24 cellular contexts compared by ENCODE assay signal in genomic region chr1:29852248-29852647, GRCh38.
"Had no signal": no experiment of that assay in that cellular context is flagged by ENCODE, and none has a peak within 500 bp of the region (broad histone marks: within the 10 kb centered on the region; RNA-seq: fewer than 3 reads in every experiment).

No MANE protein-coding gene starts in this region.

- H3K4me1 Mint-ChIP-seq: activated naive CD4-positive, alpha-beta T cell treated with anti-CD3 and anti-CD28 coated beads, Interleukin-2, amount 50 U/mL, for 24 hours; T-cell had no signal

- H3K4me3 Mint-ChIP-seq: activated CD8-positive, alpha-beta T cell treated with anti-CD3 and anti-CD28 coated beads for 36 hours; activated naive CD4-positive, alpha-beta T cell treated with anti-CD3 and anti-CD28 coated beads, Interleukin-2, amount 50 U/mL, for 24 hours; activated T-cell treated with anti-CD3 and anti-CD28 coated beads, Interleukin-2, amount 50 U/mL, for 24 hours; activated T-helper 1 cell treated with anti-CD3 and anti-CD28 coated beads, Interleukin-12 subunit alpha, Interleukin-12 subunit beta, Interleukin-2, Interleukin-4 antibody, amounts not matched to agents 30 ng/mL and 10 ng/mL and 1 ng/mL, durations not matched to agents 14 hours and 24 hours and 36 hours; central memory CD8-positive, alpha-beta T cell; T-cell had no signal

- H3K27ac Mint-ChIP-seq: activated CD8-positive, alpha-beta T cell treated with anti-CD3 and anti-CD28 coated beads for 36 hours; activated naive CD4-positive, alpha-beta T cell treated with anti-CD3 and anti-CD28 coated beads, Interleukin-2, amount 50 U/mL, for 24 hours; activated T-cell treated with anti-CD3 and anti-CD28 coated beads, Interleukin-2, amount 50 U/mL, for 24 hours; activated T-helper 1 cell treated with anti-CD3 and anti-CD28 coated beads, Interleukin-12 subunit alpha, Interleukin-12 subunit beta, Interleukin-2, Interleukin-4 antibody, amounts not matched to agents 30 ng/mL and 10 ng/mL and 1 ng/mL, durations not matched to agents 14 hours and 24 hours and 36 hours; T-cell had no signal

- H3K9me3 Mint-ChIP-seq: activated CD8-positive, alpha-beta T cell treated with anti-CD3 and anti-CD28 coated beads for 36 hours; activated naive CD4-positive, alpha-beta T cell treated with anti-CD3 and anti-CD28 coated beads, Interleukin-2, amount 50 U/mL, for 24 hours; activated T-cell treated with anti-CD3 and anti-CD28 coated beads, Interleukin-2, amount 50 U/mL, for 24 hours; activated T-helper 1 cell treated with anti-CD3 and anti-CD28 coated beads, Interleukin-12 subunit alpha, Interleukin-12 subunit beta, Interleukin-2, Interleukin-4 antibody, amounts not matched to agents 30 ng/mL and 10 ng/mL and 1 ng/mL, durations not matched to agents 14 hours and 24 hours and 36 hours; central memory CD8-positive, alpha-beta T cell; T-cell had no signal

- H3K27ac ChIP-seq: SK-N-MC had no signal

- H3K36me3 Mint-ChIP-seq: activated naive CD4-positive, alpha-beta T cell treated with anti-CD3 and anti-CD28 coated beads, Interleukin-2, amount 50 U/mL, for 24 hours; T-cell had no signal

- ATAC-seq: activated CD4-positive, CD25-positive, alpha-beta regulatory T cell treated with anti-CD3 and anti-CD28 coated beads, Interleukin-2, amount 50 U/mL, for 24 hours; activated CD8-positive, alpha-beta T cell treated with anti-CD3 and anti-CD28 coated beads for 36 hours; T-cell had no signal

- DNase-seq: activated CD4-positive, alpha-beta T cell treated with anti-CD3 and anti-CD28 coated beads for 4 hours; activated CD8-positive, alpha-beta T cell treated with anti-CD3 and anti-CD28 coated beads for 36 hours; activated effector memory CD4-positive, alpha-beta T cell treated with Interleukin-2 at 50 U/mL for 16 hours; activated naive CD4-positive, alpha-beta T cell; activated T-cell treated with anti-CD3 and anti-CD28 coated beads, Interleukin-2, amount 50 U/mL, for 24 hours; aorta; KBM-7; NCI-H1092; NCI-H1417 treated with DMSO at 0.1 percent for 48 hours; NCI-H1694; NCI-H2029; NCI-H2107; NCI-H2171 treated with DMSO at 0.1 percent for 48 hours; NCI-H226; NCI-H82; SIG-M5; T-cell; T-helper 2 cell; T1000 had no signal

- H3K4me3 ChIP-seq: SK-N-MC had no signal
